ENCODE assay signal across 8 cellular contexts in the genomic region with DNA sequence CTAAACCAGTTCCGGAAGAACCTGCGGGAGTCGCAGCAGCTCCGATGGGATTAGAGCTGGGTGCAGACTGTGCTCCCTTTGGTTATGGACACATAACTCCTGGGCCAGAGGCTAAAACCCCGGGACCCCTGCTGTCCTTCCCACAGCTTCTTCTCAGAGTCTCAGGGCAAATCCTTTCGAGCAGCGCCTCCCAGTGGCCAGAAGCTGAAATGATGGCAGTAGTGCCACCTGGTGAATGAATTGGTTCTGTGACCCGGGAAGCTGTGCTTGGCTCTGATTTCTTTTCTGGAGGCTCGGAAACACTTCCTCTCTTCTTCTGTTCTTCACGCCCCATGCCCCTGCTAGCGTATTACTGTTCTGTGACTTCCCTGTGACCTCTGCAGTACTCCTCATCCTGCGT. TPM values are rescaled to one million over a fixed set of nuclear protein-coding genes. Genes with fewer than 3 reads are reported as not detected.
DNase-seq lines count a peak whose midpoint lies in the region; ATAC-seq and TF ChIP-seq lines count a peak whose summit lies in the region.
"Not testable (repeated sequence)": the region's sequence is repeated elsewhere in the genome, so short reads cannot be mapped to it uniquely, and the experiment has no call there.

No MANE protein-coding gene starts in this region.

- intact Hi-C loops in lower lobe of right lung (cut with DNase I): not testable (repeated sequence)

- TF ChIP-seq CTCF in GM13977 (IDR thresholded peaks at IDR 0.05; ENCODE audit: extremely low read depth, insufficient read depth, missing control alignments) (peak; percentile 89), epithelial cell of proximal tubule (conservative IDR thresholded peaks at IDR 0.05; ENCODE audit: low read depth, low read length) (peak; percentile 77), lower lobe of right lung (IDR thresholded peaks at IDR 0.05) (peak; percentile 75)

- DNase-seq in 8988T (peak; percentile 72), GM13977 (ENCODE audit: low spot score) (peak; percentile 76), NCI-H1930 (lab: John Stamatoyannopoulos, UW) (peak; percentile 21 to 58), SW480 (ENCODE audit: low spot score) (peak; percentile 30), lower lobe of right lung (peak; percentile 79)
- DNase-seq in activated T-helper 9 cell treated with anti-CD3 and anti-CD28 coated beads, Interleukin-2, amount 50 U/mL, for 16 hours (ENCODE audit: low read depth): peak; percentile 62
- not testable (repeated sequence) for DNase-seq in epithelial cell of proximal tubule (ENCODE audit: low read depth)
- peak; percentile 40 to 63 (median 61) for DNase-seq in stimulated activated CD4-positive, alpha-beta T cell treated with anti-CD3 and anti-CD28 coated beads, Interleukin-1b, Interleukin-23, amount 100 ng/mL, for 24 hours (ENCODE audit: low read depth in 4 of 4, low spot score in 1 of 4)

- H3K4me1 ChIP-seq in lower lobe of right lung: not testable (repeated sequence)

- not testable (repeated sequence) for H3K27ac ChIP-seq in lower lobe of right lung

- not testable (repeated sequence) for H3K9me3 ChIP-seq in lower lobe of right lung

- H3K27me3 ChIP-seq in lower lobe of right lung (ENCODE audit: low read depth): not testable (repeated sequence)

- not testable (repeated sequence) for H3K4me3 ChIP-seq in epithelial cell of proximal tubule (ENCODE audit: low read depth, low read length); lower lobe of right lung

- not testable (repeated sequence) for ATAC-seq in lower lobe of right lung

- in situ Hi-C loops in GM13977 (cut with MboI; ENCODE audit: low pct_unique_long_range_greater_than_20kb, low sequenced_read_pairs, unreplicated experiment): not testable (repeated sequence)

- H3K36me3 ChIP-seq in lower lobe of right lung: not testable (repeated sequence)

RNA-seq across cellular contexts. Expression of a gene that starts 29.8 kb away (rescaled TPM):
- total RNA-seq in epithelial cell of proximal tubule: 26.3 and 37.2 TPM in 2 replicates
- total RNA-seq in lower lobe of right lung: 16.4 TPM
